Comparison of ENCODE assay signal across 18 cellular contexts in the genomic region with DNA sequence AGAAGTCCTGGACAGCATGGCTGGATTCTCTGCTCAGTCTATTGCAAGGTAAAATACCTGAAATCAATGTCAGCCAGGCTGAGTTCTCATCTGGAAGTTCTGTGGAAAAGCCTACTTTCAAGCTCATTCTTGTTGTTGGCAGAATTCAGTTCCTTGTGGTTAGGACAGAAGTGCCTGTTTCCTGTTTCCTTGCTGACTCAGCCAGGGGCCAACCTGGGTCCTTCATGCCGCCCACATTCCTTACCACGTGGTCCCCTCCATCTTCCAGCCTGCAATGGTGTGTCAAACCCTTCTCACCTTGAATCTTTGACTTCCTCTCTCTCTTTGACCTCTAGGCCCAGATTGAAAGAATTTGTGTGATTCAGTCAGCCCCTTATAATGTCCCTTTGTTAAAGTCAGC.
A peak's percentile ranks its signal among the peaks of the same experiment; 100 is the strongest.
DNase-seq lines count a peak whose midpoint lies in the region; ATAC-seq and TF ChIP-seq lines count a peak whose summit lies in the region.
"Had no signal": no experiment of that assay in that cellular context is flagged by ENCODE, and none has a peak within 500 bp of the region (broad histone marks: within the 10 kb centered on the region; RNA-seq: fewer than 3 reads in every experiment).

No MANE protein-coding gene starts in this region.

- intact Hi-C loops in activated CD4-positive, alpha-beta T cell treated with anti-CD3 and anti-CD28 coated beads for 36 hours (cut with DNase I, micrococcal nuclease), result no loop called here
- intact Hi-C loops in activated CD4-positive, alpha-beta T cell treated with anti-CD3 and anti-CD28 coated beads, Interleukin-2, amount 10 ng/mL, durations not matched to agents 24 days and 14 days (cut with micrococcal nuclease), result no loop called here
- intact Hi-C loops in activated T-helper 1 cell treated with anti-CD3 and anti-CD28 coated beads, Interleukin-12 subunit alpha, Interleukin-12 subunit beta, Interleukin-2, Interleukin-4 antibody, amounts not matched to agents 30 ng/mL and 10 ng/mL and 1 ng/mL, durations not matched to agents 14 hours and 24 hours and 36 hours (cut with micrococcal nuclease), result no loop called here

- no peak for TF ChIP-seq POLR2A in erythroblast (IDR thresholded peaks at IDR 0.05; ENCODE audit: low read length)

- H3K9ac ChIP-seq in KMS-11, result no peak overlapping the region

- H3K27ac Mint-ChIP-seq in activated CD4-positive, alpha-beta T cell treated with anti-CD3 and anti-CD28 coated beads for 36 hours, result no peak overlapping the region
- no peak overlapping the region for H3K27ac Mint-ChIP-seq in activated CD4-positive, alpha-beta T cell treated with anti-CD3 and anti-CD28 coated beads, Interleukin-2, amount 10 ng/mL, durations not matched to agents 24 days and 14 days
- H3K27ac Mint-ChIP-seq in activated T-helper 1 cell treated with anti-CD3 and anti-CD28 coated beads, Interleukin-12 subunit alpha, Interleukin-12 subunit beta, Interleukin-2, Interleukin-4 antibody, amounts not matched to agents 30 ng/mL and 10 ng/mL and 1 ng/mL, durations not matched to agents 14 hours and 24 hours and 36 hours, result peak overlapping the region; percentile 40
- H3K27ac Mint-ChIP-seq: activated CD4-positive, alpha-beta T cell treated with anti-CD3 and anti-CD28 coated beads, Interleukin-2, amount 10 ng/mL, durations not matched to agents 7 days and 5 days; activated naive CD8-positive, alpha-beta T cell had no signal

- H2AFZ ChIP-seq in KMS-11 (ENCODE audit: low read depth), result no peak overlapping the region

- H3K4me1 Mint-ChIP-seq in activated CD4-positive, alpha-beta T cell treated with anti-CD3 and anti-CD28 coated beads for 36 hours, result peaks cover 7% of the 10 kb centered on the region
- peaks cover 4% of the 10 kb centered on the region for H3K4me1 Mint-ChIP-seq in activated CD4-positive, alpha-beta T cell treated with anti-CD3 and anti-CD28 coated beads, Interleukin-2, amount 10 ng/mL, durations not matched to agents 24 days and 14 days
- H3K4me1 Mint-ChIP-seq in activated T-helper 1 cell treated with anti-CD3 and anti-CD28 coated beads, Interleukin-12 subunit alpha, Interleukin-12 subunit beta, Interleukin-2, Interleukin-4 antibody, amounts not matched to agents 30 ng/mL and 10 ng/mL and 1 ng/mL, durations not matched to agents 14 hours and 24 hours and 36 hours (ENCODE audit: low read depth), result peaks cover 7% of the 10 kb centered on the region
- H3K4me1 Mint-ChIP-seq: neural crest cell had no signal

- ATAC-seq in activated CD4-positive, alpha-beta T cell treated with anti-CD3 and anti-CD28 coated beads for 36 hours, result peak; percentile 47
- ATAC-seq: A549, sciatic nerve had no signal

- no peak for TF ChIP-seq CTCF in KMS-11 (conservative IDR thresholded peaks at IDR 0.05; ENCODE audit: low read depth, low read length)

- H3K4me3 ChIP-seq in KMS-11 (IDR thresholded peaks at IDR 0.05; ENCODE audit: insufficient read depth, low read depth, low read length), result no peak overlapping the region
- H3K4me3 ChIP-seq: A549, HAP-1 had no signal

- H3K4me1 ChIP-seq in KMS-11 (ENCODE audit: low read depth, poor library complexity, severe bottlenecking), result peaks cover 9% of the 10 kb centered on the region
- H3K4me1 ChIP-seq: A549, HAP-1 had no signal

- CTCF ChIA-PET in activated CD4-positive, alpha-beta T cell treated with anti-CD3 and anti-CD28 coated beads for 36 hours (lab: Charles Lee), result interaction anchor here (2.0 kb wide), 1 partner anchor 54 kb away, joined by 6 read pairs; no protein-coding TSS in a partner anchor

- peak overlapping the region; percentile 14; the same call in 1 of the 2 replicates for H3K4me2 ChIP-seq in KMS-11
- H3K4me2 ChIP-seq: A549 had no signal

- peaks cover 4% of the 10 kb centered on the region for H3K9me3 Mint-ChIP-seq in activated CD4-positive, alpha-beta T cell treated with anti-CD3 and anti-CD28 coated beads for 36 hours (ENCODE audit: low read depth)
- H3K9me3 Mint-ChIP-seq in activated CD4-positive, alpha-beta T cell treated with anti-CD3 and anti-CD28 coated beads, Interleukin-2, amount 10 ng/mL, durations not matched to agents 24 days and 14 days, result no peaks in the 10 kb centered on the region
- H3K9me3 Mint-ChIP-seq in activated T-helper 1 cell treated with anti-CD3 and anti-CD28 coated beads, Interleukin-12 subunit alpha, Interleukin-12 subunit beta, Interleukin-2, Interleukin-4 antibody, amounts not matched to agents 30 ng/mL and 10 ng/mL and 1 ng/mL, durations not matched to agents 14 hours and 24 hours and 36 hours, result peaks cover 12% of the 10 kb centered on the region

- DNase-seq in activated CD4-positive, alpha-beta T cell treated with anti-CD3 and anti-CD28 coated beads for 36 hours, result peak; percentile 50
- no peak for DNase-seq in activated CD4-positive, alpha-beta T cell treated with anti-CD3 and anti-CD28 coated beads, Interleukin-2, amount 10 ng/mL, durations not matched to agents 24 days and 14 days
- no peak for DNase-seq in activated T-helper 1 cell treated with anti-CD3 and anti-CD28 coated beads, Interleukin-12 subunit alpha, Interleukin-12 subunit beta, Interleukin-2, Interleukin-4 antibody, amounts not matched to agents 30 ng/mL and 10 ng/mL and 1 ng/mL, durations not matched to agents 14 hours and 24 hours and 36 hours (ENCODE audit: low spot score)
- DNase-seq in stimulated activated CD4-positive, alpha-beta T cell treated with anti-CD3 and anti-CD28 coated beads, Interleukin-1b, Interleukin-23, amount 100 ng/mL, for 48 hours, result peak; percentile 42
- DNase-seq in erythroblast (lab: John Stamatoyannopoulos, UW), result no peak
- no peak for DNase-seq in G401 (ENCODE audit: low spot score)
- no peak for DNase-seq in hepatic stellate cell (ENCODE audit: low spot score)
- DNase-seq: activated CD4-positive, alpha-beta T cell treated with anti-CD3 and anti-CD28 coated beads, Interleukin-2, amount 10 ng/mL, durations not matched to agents 7 days and 5 days; cerebellar nuclear complex; COR-L47; NCI-H1048; SW 1271 had no signal

- no peaks in the 10 kb centered on the region for H3K27me3 ChIP-seq in KMS-11 (ENCODE audit: insufficient read depth, low read depth)

- H3K36me3 Mint-ChIP-seq in activated CD4-positive, alpha-beta T cell treated with anti-CD3 and anti-CD28 coated beads for 36 hours (ENCODE audit: low read depth), result no peaks in the 10 kb centered on the region
- H3K36me3 Mint-ChIP-seq in activated CD4-positive, alpha-beta T cell treated with anti-CD3 and anti-CD28 coated beads, Interleukin-2, amount 10 ng/mL, durations not matched to agents 24 days and 14 days (ENCODE audit: low read depth), result no peaks in the 10 kb centered on the region
- peaks cover 3% of the 10 kb centered on the region for H3K36me3 Mint-ChIP-seq in activated T-helper 1 cell treated with anti-CD3 and anti-CD28 coated beads, Interleukin-12 subunit alpha, Interleukin-12 subunit beta, Interleukin-2, Interleukin-4 antibody, amounts not matched to agents 30 ng/mL and 10 ng/mL and 1 ng/mL, durations not matched to agents 14 hours and 24 hours and 36 hours (ENCODE audit: low read depth)
- H3K36me3 Mint-ChIP-seq: activated naive CD8-positive, alpha-beta T cell had no signal

- peaks cover 6% of the 10 kb centered on the region for H3K27me3 Mint-ChIP-seq in activated CD4-positive, alpha-beta T cell treated with anti-CD3 and anti-CD28 coated beads for 36 hours
- no peaks in the 10 kb centered on the region for H3K27me3 Mint-ChIP-seq in activated CD4-positive, alpha-beta T cell treated with anti-CD3 and anti-CD28 coated beads, Interleukin-2, amount 10 ng/mL, durations not matched to agents 24 days and 14 days
- H3K27me3 Mint-ChIP-seq in activated T-helper 1 cell treated with anti-CD3 and anti-CD28 coated beads, Interleukin-12 subunit alpha, Interleukin-12 subunit beta, Interleukin-2, Interleukin-4 antibody, amounts not matched to agents 30 ng/mL and 10 ng/mL and 1 ng/mL, durations not matched to agents 14 hours and 24 hours and 36 hours (ENCODE audit: insufficient read depth), result no peaks in the 10 kb centered on the region
- H3K27me3 Mint-ChIP-seq: activated CD4-positive, alpha-beta T cell treated with anti-CD3 and anti-CD28 coated beads, Interleukin-2, amount 10 ng/mL, durations not matched to agents 7 days and 5 days had no signal

- no peaks in the 10 kb centered on the region for H3K36me3 ChIP-seq in KMS-11 (ENCODE audit: insufficient read depth)
- H3K36me3 ChIP-seq: HAP-1 had no signal

- no peak overlapping the region for H3K27ac ChIP-seq in KMS-11
- H3K27ac ChIP-seq: A549 had no signal

- in situ Hi-C loops in G401 (cut with HindIII; ENCODE audit: low sequenced_read_pairs), result no loop called here

- POLR2A ChIA-PET in activated CD4-positive, alpha-beta T cell treated with anti-CD3 and anti-CD28 coated beads for 36 hours (lab: Charles Lee), result no interaction called here

- H3K4me3 Mint-ChIP-seq in activated CD4-positive, alpha-beta T cell treated with anti-CD3 and anti-CD28 coated beads for 36 hours, result no peak overlapping the region
- H3K4me3 Mint-ChIP-seq in activated CD4-positive, alpha-beta T cell treated with anti-CD3 and anti-CD28 coated beads, Interleukin-2, amount 10 ng/mL, durations not matched to agents 24 days and 14 days, result no peak overlapping the region
- no peak overlapping the region for H3K4me3 Mint-ChIP-seq in activated T-helper 1 cell treated with anti-CD3 and anti-CD28 coated beads, Interleukin-12 subunit alpha, Interleukin-12 subunit beta, Interleukin-2, Interleukin-4 antibody, amounts not matched to agents 30 ng/mL and 10 ng/mL and 1 ng/mL, durations not matched to agents 14 hours and 24 hours and 36 hours
- H3K4me3 Mint-ChIP-seq: activated CD4-positive, alpha-beta T cell treated with anti-CD3 and anti-CD28 coated beads, Interleukin-2, amount 10 ng/mL, durations not matched to agents 7 days and 5 days; activated naive CD8-positive, alpha-beta T cell; neural crest cell had no signal

- no peaks in the 10 kb centered on the region for H4K20me1 ChIP-seq in KMS-11 (ENCODE audit: insufficient read depth)

- H3K79me2 ChIP-seq in KMS-11 (ENCODE audit: insufficient read depth, low read depth), result no peaks in the 10 kb centered on the region

Comparison
In these comparisons a context has a peak if more than half of its experiments do, and no peak if none do; other contexts are left out.
1. DNase-seq: peak in activated CD4-positive, alpha-beta T cell treated with anti-CD3 and anti-CD28 coated beads for 36 hours (single experiment) and stimulated activated CD4-positive, alpha-beta T cell treated with anti-CD3 and anti-CD28 coated beads, Interleukin-1b, Interleukin-23, amount 100 ng/mL, for 48 hours (single experiment); none in activated CD4-positive, alpha-beta T cell treated with anti-CD3 and anti-CD28 coated beads, Interleukin-2, amount 10 ng/mL, durations not matched to agents 24 days and 14 days (single experiment), activated T-helper 1 cell treated with anti-CD3 and anti-CD28 coated beads, Interleukin-12 subunit alpha, Interleukin-12 subunit beta, Interleukin-2, Interleukin-4 antibody, amounts not matched to agents 30 ng/mL and 10 ng/mL and 1 ng/mL, durations not matched to agents 14 hours and 24 hours and 36 hours (single experiment), erythroblast (0 of 2), G401 (single experiment) and hepatic stellate cell (single experiment).